Comparison of ENCODE assay signal across 8 cellular contexts in the genomic region with DNA sequence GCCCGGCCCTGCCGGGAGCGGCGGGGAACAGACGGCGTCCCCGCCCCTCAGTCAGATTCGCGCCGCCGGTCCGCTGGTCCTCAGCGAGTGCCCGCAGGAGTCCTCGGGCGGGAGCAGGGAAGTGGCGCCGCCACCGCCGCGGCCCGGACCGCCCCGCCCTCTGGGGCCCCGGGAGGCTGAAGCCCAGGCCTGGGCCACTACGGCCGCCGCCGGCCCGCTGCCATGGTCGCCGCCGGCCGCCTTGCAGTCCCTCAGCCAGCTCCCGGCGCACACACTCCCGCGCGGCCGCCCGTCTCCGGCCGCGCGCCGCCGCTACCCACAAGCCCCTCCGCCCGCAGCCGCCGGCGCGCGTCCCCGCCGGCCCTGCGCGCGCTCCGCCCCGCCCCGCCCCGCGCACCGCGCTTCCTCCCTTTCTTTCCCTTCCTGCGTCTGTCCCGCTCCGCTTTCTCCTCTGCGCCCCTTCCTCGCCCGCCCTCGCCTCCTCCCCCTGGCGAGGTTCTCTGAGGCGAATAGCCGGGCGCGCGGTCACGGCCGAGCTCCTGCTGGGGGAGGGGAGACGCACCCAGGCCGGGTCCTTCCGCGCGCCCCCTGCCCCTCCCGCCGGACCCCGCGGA. TPM values are rescaled to one million over a fixed set of nuclear protein-coding genes. Genes with fewer than 3 reads are reported as not detected.
DNase-seq lines count a peak whose midpoint lies in the region; ATAC-seq and TF ChIP-seq lines count a peak whose summit lies in the region.

A gene (minus strand): TSS at position 295 of the 614 bp plus-strand sequence. CDS start 500 bp downstream, outside the sequence.

- H3K4me1 ChIP-seq in CD8-positive, alpha-beta T cell (ENCODE audit: insufficient read depth, low read length) = peaks cover 12% of the 10 kb centered on the region

- peak within 1 kb of the TSS; percentile 95 for H3K4me3 Mint-ChIP-seq in CD8-positive, alpha-beta T cell
- peak within 1 kb of the TSS; percentile 100 for H3K4me3 Mint-ChIP-seq in endothelial cell (ENCODE audit: unreplicated experiment)

- peaks cover 42% of the 10 kb centered on the region for H3K4me1 Mint-ChIP-seq in CD8-positive, alpha-beta T cell (ENCODE audit: low read depth)
- peaks cover 44% of the 10 kb centered on the region for H3K4me1 Mint-ChIP-seq in endothelial cell (ENCODE audit: unreplicated experiment)

- peaks cover 5% of the 10 kb centered on the region for H3K36me3 Mint-ChIP-seq in CD8-positive, alpha-beta T cell
- H3K36me3 Mint-ChIP-seq in endothelial cell (ENCODE audit: low read depth, unreplicated experiment) = peaks cover 5% of the 10 kb centered on the region

- peak within 1 kb of the TSS; percentile 79 for H3K4me3 ChIP-seq in CD8-positive, alpha-beta T cell (ENCODE audit: low read depth, low read length)
- peak within 1 kb of the TSS; percentile 83 for H3K4me3 ChIP-seq in HL-60 (replicated peaks; ENCODE audit: insufficient read depth, low read length)

- DNase-seq in CD8-positive, alpha-beta T cell = peak; percentile 28 to 81 (median 58)
- DNase-seq in HL-60 (ENCODE audit: low read depth in 1 of 2, low spot score in 1 of 2) (peak; percentile 43 to 82), NOMO-1 treated with dmso at 0.1 percent for 144 hours (lab: John Stamatoyannopoulos, UW; ENCODE audit: unreplicated experiment) (peak; percentile 80), endothelial cell (ENCODE audit: low spot score) (peak; percentile 93), midbrain (lab: John Stamatoyannopoulos, UW) (peak; percentile 75)
- peak; percentile 86 for DNase-seq in activated CD8-positive, alpha-beta memory T cell treated with anti-CD3 and anti-CD28 coated beads, Interleukin-2, amount 50 U/mL, for 48 hours
- DNase-seq in stimulated activated CD8-positive, alpha-beta memory T cell treated with anti-CD3 and anti-CD28 coated beads, Interleukin-2, amount 100 ng/mL, for 48 hours (ENCODE audit: low read depth in 2 of 2) = peak; percentile 52 to 57

- peak within 1 kb of the TSS; percentile 37 for H3K27ac ChIP-seq in CD8-positive, alpha-beta T cell (ENCODE audit: low read depth, low read length)
- peak within 1 kb of the TSS; percentile 76 for H3K27ac ChIP-seq in HL-60 (replicated peaks)

- H3K27ac Mint-ChIP-seq in CD8-positive, alpha-beta T cell = peak within 1 kb of the TSS; percentile 90
- H3K27ac Mint-ChIP-seq in endothelial cell (ENCODE audit: unreplicated experiment) = peak within 1 kb of the TSS; percentile 98

- ATAC-seq in CD8-positive, alpha-beta T cell = peak; percentile 61
- peak; percentile 65 for ATAC-seq in GM19455 (IDR thresholded peaks at IDR 0.05; ENCODE audit: unreplicated experiment)

- CTCF ChIA-PET in CD8-positive, alpha-beta T cell (lab: Charles Lee) = interaction anchor here (0.9 to 3.7 kb wide), 2 partner anchors 12 to 212 kb away, joined by 3 to 16 read pairs; a partner anchor contains a TSS

- H3K36me3 ChIP-seq in CD8-positive, alpha-beta T cell (ENCODE audit: insufficient read depth, low read length) = no peaks in the 10 kb centered on the region

- TF ChIP-seq CTCF in CD8-positive, alpha-beta T cell (IDR thresholded peaks at IDR 0.05) = no peak
- TF ChIP-seq CTCF in HL-60 (IDR thresholded peaks at IDR 0.05; ENCODE audit: insufficient read depth, low read length) = no peak
- TF ChIP-seq CTCF in endothelial cell (IDR thresholded peaks at IDR 0.05; ENCODE audit: unreplicated experiment) = no peak

- H3K9me3 ChIP-seq in CD8-positive, alpha-beta T cell (ENCODE audit: low read length) = no peaks in the 10 kb centered on the region

- intact Hi-C loops in CD8-positive, alpha-beta T cell (cut with DNase I, micrococcal nuclease) = loop anchor here (1.0 to 10.0 kb wide), 8 partner anchors 118 to 1710 kb away; a partner anchor contains a TSS

- no peaks in the 10 kb centered on the region for H3K27me3 Mint-ChIP-seq in CD8-positive, alpha-beta T cell (ENCODE audit: low read depth)
- H3K27me3 Mint-ChIP-seq in endothelial cell (ENCODE audit: unreplicated experiment) = peaks cover 12% of the 10 kb centered on the region

- no peaks in the 10 kb centered on the region for H3K27me3 ChIP-seq in CD8-positive, alpha-beta T cell (ENCODE audit: insufficient read depth, low read length)
- H3K27me3 ChIP-seq in HL-60 (ENCODE audit: insufficient read depth, poor library complexity, severe bottlenecking) = no peaks in the 10 kb centered on the region

- no peaks in the 10 kb centered on the region for H3K9me3 Mint-ChIP-seq in CD8-positive, alpha-beta T cell
- no peaks in the 10 kb centered on the region for H3K9me3 Mint-ChIP-seq in endothelial cell (ENCODE audit: unreplicated experiment)

- POLR2A ChIA-PET in CD8-positive, alpha-beta T cell (lab: Charles Lee) = interaction anchor here (1.1 to 1.8 kb wide), 5 partner anchors 9 to 215 kb away, joined by 3 to 11 read pairs (median 4); a partner anchor contains a TSS

RNA-seq across cellular contexts. Expression of the gene that starts here (rescaled TPM):
- 1 to 10 TPM; 4.1 to 5.7 TPM for total RNA-seq in CD8-positive, alpha-beta T cell
- total RNA-seq in endothelial cell (ENCODE audit: unreplicated experiment) = 52.8 TPM

Comparison
In these comparisons a context has a peak if more than half of its experiments do, and no peak if none do; other contexts are left out.
1. Peak in every context shown above with its lines: DNase-seq, ATAC-seq, H3K4me3 ChIP-seq and H3K27ac ChIP-seq.